ENCODE assay signal across 24 cellular contexts in the genomic region with DNA sequence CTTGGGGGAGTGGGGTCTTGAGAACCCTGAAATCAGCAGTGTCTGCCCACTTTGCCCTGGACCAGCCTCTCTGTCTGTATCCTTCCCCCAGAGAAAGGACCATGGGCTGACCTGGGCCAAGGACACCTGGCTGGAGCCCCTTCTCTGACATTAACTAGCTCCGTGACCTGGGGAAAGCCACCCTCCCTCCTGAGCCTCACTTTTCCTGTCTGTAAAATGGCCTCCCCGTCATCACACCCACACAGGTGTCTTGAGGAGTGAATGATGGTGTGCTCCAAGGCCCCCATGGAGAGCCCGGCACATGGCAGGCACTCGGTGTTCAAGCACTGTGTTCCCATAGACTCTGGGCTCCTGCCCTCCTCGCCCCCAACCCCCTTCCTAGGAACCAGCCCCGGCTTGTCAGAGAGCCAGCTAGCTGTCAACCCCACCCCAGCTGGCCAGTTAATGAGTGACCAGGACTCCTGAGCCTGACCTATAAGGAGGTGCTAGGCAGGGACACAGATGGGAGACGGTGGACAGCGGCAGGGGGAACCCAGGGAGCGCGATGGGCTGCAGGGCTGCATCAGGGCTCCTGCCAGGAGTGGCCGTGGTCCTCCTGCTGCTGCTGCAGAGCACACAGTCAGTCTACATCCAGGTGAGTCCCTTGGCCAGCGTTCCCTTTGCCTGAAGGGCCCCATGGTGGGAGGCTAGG. TPM values are rescaled to one million over a fixed set of nuclear protein-coding genes. Genes with fewer than 3 reads are reported as not detected.
"Had no signal": no experiment of that assay in that cellular context is flagged by ENCODE, and none has a peak within 500 bp of the region (broad histone marks: within the 10 kb centered on the region; RNA-seq: fewer than 3 reads in every experiment).

A gene (plus strand): TSS at position 504 of the 691 bp plus-strand sequence. CDS start 41 bp downstream, at position 545.

- H3K9me3 Mint-ChIP-seq: activated T-cell treated with anti-CD3 and anti-CD28 coated beads, Interleukin-2, amount 50 U/mL, for 72 hours; central memory CD8-positive, alpha-beta T cell had no signal

- H3K36me3 ChIP-seq: left lung had no signal

- H3K27ac Mint-ChIP-seq: activated T-cell treated with anti-CD3 and anti-CD28 coated beads, Interleukin-2, amount 50 U/mL, for 72 hours had no signal

- H3K27me3 ChIP-seq: left lung, testis had no signal

- H3K4me1 ChIP-seq: left lung, testis had no signal

- H3K4me3 ChIP-seq: coronary artery, left lung, testis had no signal

- DNase-seq: activated CD4-positive, CD25-positive, alpha-beta regulatory T cell; activated CD8-positive, alpha-beta memory T cell treated with anti-CD3 and anti-CD28 coated beads for 24 hours; activated CD8-positive, alpha-beta memory T cell treated with anti-CD3 and anti-CD28 coated beads, Interleukin-2, amount 50 U/mL, for 48 hours; activated effector memory CD4-positive, alpha-beta T cell treated with anti-CD3 and anti-CD28 coated beads, Interleukin-2, amount 50 U/mL, for 16 hours; activated naive CD4-positive, alpha-beta T cell treated with anti-CD3 and anti-CD28 coated beads, Interleukin-2, amount 50 U/mL, for 16 hours; activated T-cell treated with anti-CD3 and anti-CD28 coated beads, Interleukin-2, amount 50 U/mL, for 72 hours; erythroblast; foreskin melanocyte; hypothalamus; left lung; mammary epithelial cell; naive thymus-derived CD4-positive, alpha-beta T cell; posterior cingulate gyrus; retina; stimulated activated CD4-positive, alpha-beta T cell treated with anti-CD3 and anti-CD28 coated beads, Interleukin-2, amount 100 ng/mL, for 48 hours; T1000; testis had no signal

- H3K9me3 ChIP-seq: left lung, testis had no signal

- H3K36me3 Mint-ChIP-seq: naive thymus-derived CD4-positive, alpha-beta T cell had no signal

- H3K4me3 Mint-ChIP-seq: activated T-cell treated with anti-CD3 and anti-CD28 coated beads, Interleukin-2, amount 50 U/mL, for 72 hours; central memory CD8-positive, alpha-beta T cell; naive thymus-derived CD4-positive, alpha-beta T cell had no signal

- H3K27ac ChIP-seq: coronary artery, left lung, testis had no signal

- ATAC-seq: activated T-cell treated with anti-CD3 and anti-CD28 coated beads, Interleukin-2, amount 50 U/mL, for 72 hours; naive thymus-derived CD4-positive, alpha-beta T cell; SK-N-SH treated with all-trans-retinoic acid at 6 μM for 48 hours had no signal

RNA-seq across cellular contexts. Expression of the gene that starts here (rescaled TPM):
- total RNA-seq: activated T-cell treated with anti-CD3 and anti-CD28 coated beads, Interleukin-2, amount 50 U/mL, for 72 hours; aorta; left lung; mammary epithelial cell; naive thymus-derived CD4-positive, alpha-beta T cell; T-helper 1 cell treated with Interleukin-12 subunit alpha and Interleukin-12 subunit beta and Interleukin-4 antibody, amounts not matched to agents 30 ng/mL and 1 ng/mL, for 36 hours; testis; ureter had no signal
- polyA plus RNA-seq: keratinocyte; mammary epithelial cell; naive thymus-derived CD4-positive, alpha-beta T cell had no signal
